ENCODE assay signal across 8 cellular contexts in genomic region chr9:92138960-92139540, GRCh38. TPM values are rescaled to one million over a fixed set of nuclear protein-coding genes. Genes with fewer than 3 reads are reported as not detected.
DNase-seq lines count a peak whose midpoint lies in the region; ATAC-seq and TF ChIP-seq lines count a peak whose summit lies in the region.
"Not testable (repeated sequence)": the region's sequence is repeated elsewhere in the genome, so short reads cannot be mapped to it uniquely, and the experiment has no call there.

No MANE protein-coding gene starts in this region.

- H3K4me2 ChIP-seq in SK-N-SH, result not testable (repeated sequence)

- peaks cover 20% of the 10 kb centered on the region for H3K27me3 ChIP-seq in HUES48 (ENCODE audit: control insufficient read depth, insufficient read depth, low read length)
- not testable (repeated sequence) for H3K27me3 ChIP-seq in SK-N-SH (ENCODE audit: insufficient read depth); brain microvascular endothelial cell (replicated peaks)

- not testable (repeated sequence) for TF ChIP-seq RAD21 in SK-N-SH (IDR thresholded peaks at IDR 0.05; ENCODE audit: low read length)

- H3K36me3 Mint-ChIP-seq in progenitor cell of endocrine pancreas (ENCODE audit: insufficient read depth), result not testable (repeated sequence)

- 59% methylated on average over 2 of the region's 5 CpGs for WGBS in SK-N-SH (ENCODE audit: low lambda C conversion rate)

- CTCF ChIA-PET in SK-N-SH (lab: Yijun Ruan, JAX), result interaction anchor here (0.6 to 5.1 kb wide), 50 partner anchors 9 to 652 kb away, joined by 3 to 94 read pairs (median 6); partner anchors contain the start of genes CENPP, NOL8 and SPTLC1

- not testable (repeated sequence) for H3K9me3 ChIP-seq in HUES48 (ENCODE audit: control insufficient read depth, insufficient read depth, low read length); SK-N-SH

- H3K4me3 Mint-ChIP-seq in progenitor cell of endocrine pancreas (ENCODE audit: low read depth), result not testable (repeated sequence)

- TF ChIP-seq EP300 in SK-N-SH (IDR thresholded peaks at IDR 0.05; ENCODE audit: borderline replicate concordance in 1 of 2, low read depth in 1 of 2, low read length in 1 of 2), result not testable (repeated sequence)

- H3K4me3 ChIP-seq in HUES48 (ENCODE audit: low read depth, low read length); SK-N-SH (ENCODE audit: low read depth in 2 of 2, low read length in 1 of 2); brain microvascular endothelial cell (ENCODE audit: low read depth, low read length); fibroblast of mammary gland (ENCODE audit: control insufficient read depth, low read depth, low read length): not testable (repeated sequence)

- H3K9me3 Mint-ChIP-seq in progenitor cell of endocrine pancreas (ENCODE audit: low read depth), result not testable (repeated sequence)

- not testable (repeated sequence) for H3K27ac Mint-ChIP-seq in progenitor cell of endocrine pancreas

- in situ Hi-C loops in brain microvascular endothelial cell (cut with HindIII; ENCODE audit: low pct_ligation_motif_present, low sequenced_read_pairs), result not testable (repeated sequence)

- not testable (repeated sequence) for H3K36me3 ChIP-seq in HUES48 (ENCODE audit: control insufficient read depth, insufficient read depth, low read length); SK-N-SH (replicated peaks in 1 of 2; ENCODE audit: control insufficient read depth in 1 of 2, insufficient read depth in 2 of 2, low read length in 1 of 2); brain microvascular endothelial cell (replicated peaks)

- peak overlapping the region; percentile 8 for H3K27ac ChIP-seq in HUES48 (ENCODE audit: low read depth, low read length)
- not testable (repeated sequence) for H3K27ac ChIP-seq in SK-N-SH (ENCODE audit: low read depth in 2 of 2, low read length in 1 of 2); brain microvascular endothelial cell

- peak; percentile 35; the same call in 1 of the 2 replicates for TF ChIP-seq CTCF in SK-N-SH (IDR thresholded peaks at IDR 0.05)
- peak; percentile 66 for TF ChIP-seq CTCF in brain microvascular endothelial cell (IDR thresholded peaks at IDR 0.05; ENCODE audit: low read depth, low read length, missing control alignments)
- peak; percentile 36 for TF ChIP-seq CTCF in fibroblast of mammary gland (conservative IDR thresholded peaks at IDR 0.05; ENCODE audit: control insufficient read depth, insufficient read depth, low read depth, low read length)
- peak; percentile 41 for TF ChIP-seq CTCF in progenitor cell of endocrine pancreas (IDR thresholded peaks at IDR 0.05; ENCODE audit: unreplicated experiment)

- H3K4me1 Mint-ChIP-seq in progenitor cell of endocrine pancreas (ENCODE audit: low read depth), result not testable (repeated sequence)

- H3K27me3 Mint-ChIP-seq in progenitor cell of endocrine pancreas, result peaks cover 45% of the 10 kb centered on the region

- H3K9me2 ChIP-seq in SK-N-SH, result not testable (repeated sequence)

- POLR2A ChIA-PET in SK-N-SH (lab: Yijun Ruan, JAX), result not testable (repeated sequence)

- ATAC-seq in left colon, result peak; percentile 36

- H4K20me1 ChIP-seq in SK-N-SH (ENCODE audit: insufficient read depth), result not testable (repeated sequence)

- not testable (repeated sequence) for H3K79me2 ChIP-seq in SK-N-SH (ENCODE audit: insufficient read depth)

- not testable (repeated sequence) for H3F3A ChIP-seq in SK-N-SH (replicated peaks; ENCODE audit: insufficient read depth)

- H3K4me1 ChIP-seq in HUES48 (ENCODE audit: control insufficient read depth, insufficient read depth, low read length), result peaks cover 11% of the 10 kb centered on the region
- peaks cover 4 to 20% of the 10 kb centered on the region in 2 experiments; a peak in 2 of 4 replicates for H3K4me1 ChIP-seq in SK-N-SH (ENCODE audit: control insufficient read depth in 1 of 2, insufficient read depth in 2 of 2, low read depth in 1 of 2, low read length in 1 of 2)

- intact Hi-C loops in left colon (cut with DNase I, micrococcal nuclease), result loop anchor here in 1 of 2 donors (10.0 kb wide), 3 partner anchors 96 to 506 kb away; partner anchors contain the start of gene IARS1

- DNase-seq in AG08395 (ENCODE audit: low spot score) (peak; percentile 17), EL (peak; percentile 63), brain microvascular endothelial cell (peak; percentile 56), fibroblast of mammary gland (ENCODE audit: low read depth) (peak; percentile 34)
- DNase-seq in SK-N-SH; left colon; progenitor cell of endocrine pancreas (ENCODE audit: low spot score, unreplicated experiment): not testable (repeated sequence)

- H2AFZ ChIP-seq in SK-N-SH (ENCODE audit: low read depth), result not testable (repeated sequence)

- H3K9ac ChIP-seq in HUES48 (ENCODE audit: low read depth, low read length); SK-N-SH: not testable (repeated sequence)

RNA-seq across cellular contexts. Expression of gene SPTLC1, which starts 23.8 kb away (rescaled TPM):
- 53.9 and 62.0 TPM in 2 replicates for polyA plus RNA-seq in SK-N-SH (2012; rRNA removed)
- 61.8 and 63.3 TPM in 2 replicates for polyA plus RNA-seq in SK-N-SH (2012; cell fraction: cytosol; rRNA removed)
- 43.2 and 78.6 TPM in 2 replicates for polyA plus RNA-seq in SK-N-SH (2012; cell fraction: nucleus; rRNA removed)
- total RNA-seq in left colon (10 to 100 TPM; 74.3 to 81.7 TPM), progenitor cell of endocrine pancreas (68.5 and 68.8 TPM in 2 replicates)
